ENCODE assay signal across 1 cellular context in genomic region chr6:159761873-159762680, GRCh38.
TF ChIP-seq lines count a peak whose summit lies in the region.

ACAT2 (plus strand) TSS chr6:159762045; CDS start chr6:159762088, 43 bp downstream.

TF ChIP-seq in HepG2, 621 proteins besides CTCF, POLR2A, EP300 and RAD21 (continued from another document and continues in another):
- TF ChIP-seq ZC3H4 (CRISPR knock-in tag; IDR thresholded peaks at IDR 0.05; ENCODE audit: borderline replicate concordance) (no peak), MBNL3 (CRISPR knock-in tag; conservative IDR thresholded peaks at IDR 0.05) (no peak), ZNF136 (CRISPR knock-in tag; IDR thresholded peaks at IDR 0.05; ENCODE audit: low read depth) (peak; percentile 94; the same call in 1 of the 2 replicates), MAFG (CRISPR knock-in tag; IDR thresholded peaks at IDR 0.05) (no peak), ZNF879 (CRISPR knock-in tag; IDR thresholded peaks at IDR 0.05) (peak; percentile 48; the same call in 1 of the 2 replicates), MIXL1 (CRISPR knock-in tag; IDR thresholded peaks at IDR 0.05) (peak; percentile 32; the same call in 1 of the 2 replicates), ZNF10 (CRISPR knock-in tag; IDR thresholded peaks at IDR 0.05; ENCODE audit: borderline replicate concordance, low read depth) (no peak), ZMAT5 (CRISPR knock-in tag; IDR thresholded peaks at IDR 0.05; ENCODE audit: borderline replicate concordance, low read depth) (0 out of 2 replicates have a peak, but pooled peaks have one; percentile 43), CBFB (CRISPR knock-in tag; IDR thresholded peaks at IDR 0.05) (peak; percentile 75), TRIM22 (IDR thresholded peaks at IDR 0.05) (no peak), HMGA1 (CRISPR knock-in tag; conservative IDR thresholded peaks at IDR 0.05) (no peak), ZNF556 (CRISPR knock-in tag; IDR thresholded peaks at IDR 0.05; ENCODE audit: borderline replicate concordance) (peak; percentile 92), ZNF235 (CRISPR knock-in tag; IDR thresholded peaks at IDR 0.05; ENCODE audit: borderline replicate concordance) (peak; percentile 77; the same call in 1 of the 2 replicates), ZNF784 (CRISPR knock-in tag; IDR thresholded peaks at IDR 0.05; ENCODE audit: borderline replicate concordance) (no peak; the same call in 1 of the 2 replicates), SNAPC4 (CRISPR knock-in tag; IDR thresholded peaks at IDR 0.05) (peak; percentile 94), JUND (CRISPR knock-in tag; IDR thresholded peaks at IDR 0.05) (peak; percentile 12; the same call in 1 of the 2 replicates), ZNF589 (CRISPR knock-in tag; conservative IDR thresholded peaks at IDR 0.05) (no peak; the same call in 1 of the 2 replicates), ZNF577 (CRISPR knock-in tag; IDR thresholded peaks at IDR 0.05; ENCODE audit: borderline replicate concordance, low read depth) (peak; percentile 22; the same call in 1 of the 2 replicates), RFX3 (CRISPR knock-in tag; IDR thresholded peaks at IDR 0.05) (no peak), TEAD2 (CRISPR knock-in tag; IDR thresholded peaks at IDR 0.05) (0 out of 2 replicates have a peak, but pooled peaks have one; percentile 18), TFE3 (CRISPR knock-in tag; IDR thresholded peaks at IDR 0.05) (no peak), ZNF567 (CRISPR knock-in tag; IDR thresholded peaks at IDR 0.05; ENCODE audit: borderline replicate concordance) (no peak; the same call in 1 of the 2 replicates), MLXIP (CRISPR knock-in tag; IDR thresholded peaks at IDR 0.05; ENCODE audit: borderline replicate concordance) (no peak), ZNF256 (CRISPR knock-in tag; conservative IDR thresholded peaks at IDR 0.05) (peak; percentile 88; the same call in 1 of the 2 replicates), FOXA1 (IDR thresholded peaks at IDR 0.05) (no peak), FOXA1 (CRISPR knock-in tag; IDR thresholded peaks at IDR 0.05) (no peak), REST (IDR thresholded peaks at IDR 0.05; ENCODE audit: borderline replicate concordance in 1 of 2, low read depth in 1 of 2, low read length in 2 of 2) (peak; percentile 35 to 78), ZNF264 (CRISPR knock-in tag; IDR thresholded peaks at IDR 0.05) (peak; percentile 82; the same call in 1 of the 2 replicates), ZNF414 (CRISPR knock-in tag; IDR thresholded peaks at IDR 0.05) (peak; percentile 93; the same call in 1 of the 2 replicates), SOX6 (IDR thresholded peaks at IDR 0.05) (no peak), SOX6 (CRISPR knock-in tag; IDR thresholded peaks at IDR 0.05) (peak; percentile 83), ZNF563 (CRISPR knock-in tag; IDR thresholded peaks at IDR 0.05) (peak; percentile 87), FOXM1 (CRISPR knock-in tag; IDR thresholded peaks at IDR 0.05) (peak; percentile 63), ZNF878 (CRISPR knock-in tag; IDR thresholded peaks at IDR 0.05) (0 out of 2 replicates have a peak, but pooled peaks have one; percentile 51), ATRX (CRISPR knock-in tag; IDR thresholded peaks at IDR 0.05; ENCODE audit: borderline replicate concordance) (no peak), HOXA7 (CRISPR knock-in tag; IDR thresholded peaks at IDR 0.05) (no peak), ZNF180 (CRISPR knock-in tag; IDR thresholded peaks at IDR 0.05; ENCODE audit: borderline replicate concordance, low read depth) (no peak; the same call in 1 of the 2 replicates), ZNF33A (CRISPR knock-in tag; IDR thresholded peaks at IDR 0.05; ENCODE audit: borderline replicate concordance) (no peak), SIN3A (IDR thresholded peaks at IDR 0.05; ENCODE audit: borderline replicate concordance, low read depth, low read length) (peak; percentile 92), CENPBD1 (CRISPR knock-in tag; IDR thresholded peaks at IDR 0.05; ENCODE audit: borderline replicate concordance, low read depth) (no peak; the same call in 1 of the 2 replicates), SALL2 (CRISPR knock-in tag; IDR thresholded peaks at IDR 0.05) (peak; percentile 72; the same call in 1 of the 2 replicates), ZNF329 (CRISPR knock-in tag; IDR thresholded peaks at IDR 0.05; ENCODE audit: low read depth) (no peak; the same call in 1 of the 2 replicates), ZNF850 (CRISPR knock-in tag; conservative IDR thresholded peaks at IDR 0.05) (no peak), ZNF232 (CRISPR knock-in tag; IDR thresholded peaks at IDR 0.05; ENCODE audit: borderline replicate concordance) (peak; percentile 77; the same call in 1 of the 2 replicates), ELF1 (CRISPR knock-in tag; IDR thresholded peaks at IDR 0.05) (peak; percentile 47), SMYD3 (CRISPR knock-in tag; IDR thresholded peaks at IDR 0.05) (peak; percentile 87), BRF2 (CRISPR knock-in tag; IDR thresholded peaks at IDR 0.05) (peak; percentile 80; the same call in 1 of the 2 replicates), RXRB (CRISPR knock-in tag; IDR thresholded peaks at IDR 0.05; ENCODE audit: borderline replicate concordance) (peak; percentile 56)
